In genomic region chr6:36027501-36028087, GRCh38 we compare ENCODE assay signal across 8 cellular contexts. TPM values are rescaled to one million over a fixed set of nuclear protein-coding genes. Genes with fewer than 3 reads are reported as not detected.
DNase-seq lines count a peak whose midpoint lies in the region; ATAC-seq and TF ChIP-seq lines count a peak whose summit lies in the region.

TSS of gene MAPK14 (plus strand) at chr6:36027808. CDS start at chr6:36028158, 350 bp downstream.

- peaks cover 11% of the 10 kb centered on the region for H3K4me1 ChIP-seq in ectodermal cell (ENCODE audit: control insufficient read depth, insufficient read depth, low read length)
- H3K4me1 ChIP-seq in lower lobe of right lung = peaks cover 30% of the 10 kb centered on the region

- H3K36me3 ChIP-seq in ectodermal cell (ENCODE audit: control insufficient read depth, insufficient read depth, low read length) (no peaks in the 10 kb centered on the region), lower lobe of right lung (no peaks in the 10 kb centered on the region)

- H3K9me3 ChIP-seq in ectodermal cell (ENCODE audit: control insufficient read depth, low read length) (no peaks in the 10 kb centered on the region), lower lobe of right lung (no peaks in the 10 kb centered on the region)

- 0% methylated on average over 62 of the region's 62 CpGs for WGBS in ectodermal cell, 2 experiments

- H3K4me3 ChIP-seq in ectodermal cell (ENCODE audit: insufficient read depth, low read depth, low read length) (peak within 1 kb of the TSS; percentile 90), lower lobe of right lung (peak within 1 kb of the TSS; percentile 96)

- TF ChIP-seq CTCF in lower lobe of right lung (IDR thresholded peaks at IDR 0.05) = peak; percentile 90

- intact Hi-C loops in lower lobe of right lung (cut with DNase I) = loop anchor here (5.0 kb wide), 1 partner anchor 70 kb away; no protein-coding TSS in a partner anchor

- DNase-seq in COLO829 (ENCODE audit: low spot score) (peak; percentile 99), HS-5 (ENCODE audit: low read depth) (peak; percentile 99), NK-92 (lab: John Stamatoyannopoulos, UW; ENCODE audit: unreplicated experiment) (peak; percentile 93), lower lobe of right lung (peak; percentile 99)
- DNase-seq in activated CD8-positive, alpha-beta memory T cell treated with anti-CD3 and anti-CD28 coated beads for 1 hour (ENCODE audit: extremely low read depth in 1 of 2, low read depth in 1 of 2) = peak; percentile 94 to 99
- peak; percentile 93 to 98 (median 98) for DNase-seq in stimulated activated CD4-positive, alpha-beta T cell treated with anti-CD3 and anti-CD28 coated beads, TNF-alpha, amount 100 ng/mL, for 24 hours (ENCODE audit: low read depth in 3 of 3)

- ATAC-seq in GM19468 (IDR thresholded peaks at IDR 0.05; ENCODE audit: extremely low read depth, unreplicated experiment) (peak; percentile 67), lower lobe of right lung (peak; percentile 96 to 97)

- peak within 1 kb of the TSS; percentile 77 for H3K27ac ChIP-seq in ectodermal cell (ENCODE audit: insufficient read depth, low read depth, low read length, poor library complexity, severe bottlenecking)
- peak within 1 kb of the TSS; percentile 96 for H3K27ac ChIP-seq in lower lobe of right lung

- H3K27me3 ChIP-seq in ectodermal cell (ENCODE audit: control insufficient read depth, insufficient read depth, low read length, poor library complexity, severe bottlenecking) (peaks cover 22% of the 10 kb centered on the region), lower lobe of right lung (ENCODE audit: low read depth) (peaks cover 8% of the 10 kb centered on the region)

RNA-seq across cellular contexts. Expression of gene MAPK14, which starts in this region (rescaled TPM):
- 42.3 TPM for polyA plus RNA-seq in ectodermal cell (2013, experiment 1 of 4)
- polyA plus RNA-seq in ectodermal cell (2013, experiment 2 of 4) = 46.3 TPM
- polyA plus RNA-seq in ectodermal cell (2013, experiment 3 of 4) = 33.3 TPM
- polyA plus RNA-seq in ectodermal cell (2013, experiment 4 of 4) = 36.2 TPM
- 67.9 TPM for total RNA-seq in lower lobe of right lung

Comparison
In these comparisons a context has a peak if more than half of its experiments do, and no peak if none do; other contexts are left out.
1. Peak in every context shown above with its lines: DNase-seq, ATAC-seq, H3K4me3 ChIP-seq and H3K27ac ChIP-seq.